In genomic region chr20:478010-478948, GRCh38 we compare ENCODE assay signal across 1 cellular context.
TF ChIP-seq lines count a peak whose summit lies in the region.

No MANE protein-coding gene starts in this region.

TF ChIP-seq in IMR-90, 13 proteins besides CTCF, POLR2A, EP300 and RAD21:
- TF ChIP-seq CEBPB (IDR thresholded peaks at IDR 0.05; ENCODE audit: low read depth, low read length) (peak; percentile 93), MAFK (IDR thresholded peaks at IDR 0.05; ENCODE audit: low read depth, low read length) (no peak)
